In the genomic region with DNA sequence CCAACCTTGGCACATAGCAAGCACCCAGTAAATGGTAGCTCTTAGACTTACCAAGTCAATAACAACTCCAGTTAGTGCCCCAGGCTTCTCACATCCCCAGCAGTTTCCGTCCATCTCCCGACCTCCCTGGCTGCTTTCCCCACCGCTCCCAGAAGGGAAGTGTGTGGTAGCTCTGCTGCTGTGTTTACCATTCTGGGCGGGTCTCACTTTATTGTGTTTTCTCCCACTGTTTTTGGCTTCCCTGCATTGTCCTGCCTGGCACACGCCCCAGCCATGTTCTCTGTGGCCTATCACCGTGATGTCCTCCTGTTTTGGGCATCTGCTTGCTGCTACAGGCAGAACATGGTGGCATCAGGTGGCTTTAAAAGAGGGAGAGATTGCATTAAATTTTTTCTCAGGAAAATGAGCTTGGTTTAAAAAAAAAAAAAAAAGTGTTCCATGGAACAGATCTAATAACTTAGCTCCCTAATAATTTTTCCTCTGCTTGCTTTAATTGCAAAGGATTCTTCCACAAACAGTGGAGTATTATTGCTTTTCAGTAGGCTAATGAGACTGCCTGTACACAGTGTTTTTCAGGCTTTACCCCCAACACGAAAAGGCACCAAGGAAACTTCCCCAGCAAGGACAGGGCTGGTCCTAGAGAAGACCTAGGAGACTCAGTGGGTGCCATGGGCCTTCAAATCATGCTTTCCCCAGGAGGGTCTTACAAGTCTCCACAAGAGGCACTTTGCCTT, we compare ENCODE assay signal across 14 cellular contexts. TPM values are rescaled to one million over a fixed set of nuclear protein-coding genes. Genes with fewer than 3 reads are reported as not detected.
DNase-seq lines count a peak whose midpoint lies in the region; ATAC-seq, FAIRE-seq and TF ChIP-seq lines count a peak whose summit lies in the region.
"Had no signal": no experiment of that assay in that cellular context is flagged by ENCODE, and none has a peak within 500 bp of the region (broad histone marks: within the 10 kb centered on the region; RNA-seq: fewer than 3 reads in every experiment).

No MANE protein-coding gene starts in this region.

- intact Hi-C loops in OCI-LY7 (cut with micrococcal nuclease; ENCODE audit: unreplicated experiment), result loop anchor here (10.0 kb wide), 1 partner anchor 296 kb away; no protein-coding TSS in a partner anchor
- intact Hi-C loops in left cardiac atrium (cut with DNase I), result no loop called here
- intact Hi-C loops in sciatic nerve (cut with DNase I), result no loop called here

- H4K20me1 ChIP-seq in Loucy (ENCODE audit: insufficient read depth, low read length, poor library complexity, severe bottlenecking) (no peaks in the 10 kb centered on the region), OCI-LY7 (ENCODE audit: insufficient read depth, low read length) (no peaks in the 10 kb centered on the region)

- H2AFZ ChIP-seq in Loucy (ENCODE audit: low read length) (peak overlapping the region; percentile 44), OCI-LY7 (ENCODE audit: low read length) (peak overlapping the region; percentile 29; the same call in 1 of the 2 replicates)

- H3K9me3 ChIP-seq in Loucy (ENCODE audit: insufficient read depth, low read depth, low read length) (no peaks in the 10 kb centered on the region), OCI-LY7 (ENCODE audit: low read length) (no peaks in the 10 kb centered on the region)
- H3K9me3 ChIP-seq: adrenal gland, testis had no signal

- no TSS peak for BruUV-seq in OCI-LY7 (replicated peaks; lab: Mats Ljungman, UMichigan)

- H3K27ac ChIP-seq in OCI-LY7 (ENCODE audit: low read depth, low read length, poor library complexity, severe bottlenecking), result no peak overlapping the region
- H3K27ac ChIP-seq: adrenal gland had no signal

- TF ChIP-seq POLR2A in GM12892 (IDR thresholded peaks at IDR 0.05; ENCODE audit: low read depth, low read length), result no peak

- no peaks in the 10 kb centered on the region for H3K9me2 ChIP-seq in Loucy (replicated peaks; ENCODE audit: low read depth, low read length)
- H3K9me2 ChIP-seq in OCI-LY7 (ENCODE audit: insufficient read depth, low read length), result no peaks in the 10 kb centered on the region

- H3K9ac ChIP-seq in Loucy (ENCODE audit: low read depth, low read length, poor library complexity, severe bottlenecking), result no peak overlapping the region

- H3K79me2 ChIP-seq in Loucy (ENCODE audit: insufficient read depth, low read length) (no peaks in the 10 kb centered on the region), OCI-LY7 (ENCODE audit: insufficient read depth, low read depth, low read length) (no peaks in the 10 kb centered on the region)

- ATAC-seq in left cardiac atrium, result peak in 1 of 2 donors; percentile 68
- ATAC-seq in sciatic nerve, result peak; percentile 45
- ATAC-seq in HG03442 (IDR thresholded peaks at IDR 0.05; ENCODE audit: unreplicated experiment), result no peak
- ATAC-seq: naive thymus-derived CD4-positive, alpha-beta T cell had no signal

- H3K27me3 ChIP-seq in Loucy (ENCODE audit: insufficient read depth, low read length, poor library complexity, severe bottlenecking), result no peaks in the 10 kb centered on the region
- H3K27me3 ChIP-seq: adrenal gland, testis had no signal

- H3K4me1 ChIP-seq in Loucy (ENCODE audit: insufficient read depth, low read length, poor library complexity, severe bottlenecking) (peaks cover 9% of the 10 kb centered on the region), OCI-LY7 (ENCODE audit: insufficient read depth, low read length, poor library complexity, severe bottlenecking) (peaks cover 5% of the 10 kb centered on the region)

- no peaks in the 10 kb centered on the region for H3K36me3 ChIP-seq in Loucy (ENCODE audit: insufficient read depth, low read length)
- no peaks in the 10 kb centered on the region for H3K36me3 ChIP-seq in OCI-LY7 (ENCODE audit: insufficient read depth, low read length)
- H3K36me3 ChIP-seq: adrenal gland had no signal

- TF ChIP-seq CTCF in Loucy (conservative IDR thresholded peaks at IDR 0.05; ENCODE audit: low read length) (no peak), OCI-LY7 (conservative IDR thresholded peaks at IDR 0.05; ENCODE audit: low read length) (no peak)

- H3K4me3 ChIP-seq in Loucy (ENCODE audit: low read length, poor library complexity, severe bottlenecking), result no peak overlapping the region
- H3K4me3 ChIP-seq in OCI-LY7 (ENCODE audit: low read depth, low read length, poor library complexity, severe bottlenecking), result no peak overlapping the region
- H3K4me3 ChIP-seq: adrenal gland, testis had no signal

- H3F3A ChIP-seq in Loucy (ENCODE audit: low read depth), result no peaks in the 10 kb centered on the region

- H3K4me2 ChIP-seq in Loucy (ENCODE audit: low read depth, low read length, poor library complexity, severe bottlenecking) (peak overlapping the region; percentile 42), OCI-LY7 (ENCODE audit: low read length) (no peak overlapping the region)

- CTCF ChIA-PET in OCI-LY7 (lab: Charles Lee; ENCODE audit: unreplicated experiment), result interaction anchor here (0.5 to 0.6 kb wide), 2 partner anchors 67 to 263 kb away, joined by 3 read pairs; no protein-coding TSS in a partner anchor

- no peak for FAIRE-seq in GM12892 (lab: Jason Lieb, UNC)

- POLR2A ChIA-PET in OCI-LY7 (lab: Charles Lee), result interaction anchor here (0.5 to 0.8 kb wide), 2 partner anchors 112 to 137 kb away, joined by 3 read pairs; no protein-coding TSS in a partner anchor

- DNase-seq in OCI-LY7 (ENCODE audit: low spot score) (no peak), left cardiac atrium (peak; percentile 52), sciatic nerve (ENCODE audit: low spot score) (no peak), GM12892 (ENCODE audit: insufficient read length) (no peak), pons (ENCODE audit: low spot score) (no peak), iPS-NIHi11 (ENCODE audit: low spot score) (no peak)
- DNase-seq: activated T-cell treated with anti-CD3 and anti-CD28 coated beads for 4 hours; adrenal gland; Kasumi-1; naive thymus-derived CD4-positive, alpha-beta T cell; NCI-H446 treated with DMSO at 0.1 percent for 48 hours; testis had no signal

RNA-seq across cellular contexts. Expression of gene COX7A2L, which starts 8.0 kb away (rescaled TPM):
- total RNA-seq in OCI-LY7 (2014; rRNA removed; shearing (Covaris generic)), result 121 and 130 TPM in 2 replicates
- total RNA-seq in OCI-LY7 (2022), result 118 and 152 TPM in 2 replicates
- 100 to 1,000 TPM in 1 of 2 donors, 10 to 100 TPM in 1; 86.7 to 101 TPM for total RNA-seq in left cardiac atrium
- total RNA-seq in sciatic nerve, result 67.7 TPM
- 178 TPM for polyA plus RNA-seq in GM12892 (2012; ENCODE audit: missing spikeins)
